In the genomic region with DNA sequence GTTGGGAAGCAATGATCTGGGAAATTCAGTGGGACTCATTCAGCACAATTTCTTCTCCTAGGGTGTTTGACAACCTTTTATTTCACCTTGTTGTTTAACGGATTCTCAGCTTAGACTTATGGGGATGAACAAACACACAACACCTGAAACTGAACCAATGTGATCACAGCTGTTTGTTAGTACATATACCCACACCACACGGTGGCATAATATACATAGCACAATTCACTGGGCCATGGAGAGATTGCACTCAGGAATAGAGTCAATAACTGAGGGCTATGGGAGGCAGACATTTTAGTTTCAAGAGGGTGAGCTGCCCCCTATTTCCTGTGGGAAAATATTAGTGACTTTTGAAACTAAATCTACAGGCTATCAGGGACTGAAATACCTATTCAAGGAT, we compare ENCODE assay signal across 22 cellular contexts.
DNase-seq lines count a peak whose midpoint lies in the region; ATAC-seq, FAIRE-seq and TF ChIP-seq lines count a peak whose summit lies in the region.
"Had no signal": no experiment of that assay in that cellular context is flagged by ENCODE, and none has a peak within 500 bp of the region (broad histone marks: within the 10 kb centered on the region; RNA-seq: fewer than 3 reads in every experiment).

No MANE protein-coding gene starts in this region.

- ATAC-seq in GM12878, result no peak
- ATAC-seq: A549; CD8-positive, alpha-beta T cell had no signal

- no peaks in the 10 kb centered on the region for H3K9me2 ChIP-seq in MM.1S (replicated peaks; ENCODE audit: insufficient read depth, low read length)

- WGBS in GM12878 (ENCODE audit: insufficient coverage, insufficient replicate concordance, low lambda C conversion rate, missing lambda C conversion rate), result 40% methylated on average over 2 of the region's 2 CpGs

- POLR2A ChIA-PET in GM12878 (lab: Charles Lee), result no interaction called here

- BruUV-seq in GM12878 (replicated peaks; lab: Mats Ljungman, UMichigan), result no TSS peak

- H3K4me1 ChIP-seq in MM.1S (ENCODE audit: low read length) (0 out of 2 replicates have a peak, but pooled peaks cover 3% of the 10 kb centered on the region), GM12878 (ENCODE audit: control insufficient read depth, insufficient read depth, low read length) (no peaks in the 10 kb centered on the region)
- H3K4me1 ChIP-seq: A549; BLaER1 treated with 17β-estradiol and CSF1 and Interleukin-3, amounts not matched to agents 10 nM and 100 nM; Caco-2 had no signal

- CTCF ChIA-PET in GM12878 (lab: Yijun Ruan, JAX), result interaction anchor here (1.0 to 1.3 kb wide), 2 partner anchors 207 to 210 kb away, joined by 3 to 7 read pairs; no protein-coding TSS in a partner anchor

- no peak overlapping the region for H2AFZ ChIP-seq in MM.1S (ENCODE audit: low read length)
- no peak overlapping the region for H2AFZ ChIP-seq in GM12878 (ENCODE audit: control insufficient read depth, low read depth, low read length)

- peak; percentile 44 for TF ChIP-seq CTCF in MM.1S (IDR thresholded peaks at IDR 0.05; ENCODE audit: low read length)
- no peak for TF ChIP-seq CTCF in GM12878 (IDR thresholded peaks at IDR 0.05 in 2 of 3, conservative IDR thresholded peaks at IDR 0.05 in 1 of 3; ENCODE audit: control insufficient read depth in 2 of 3, extremely low read depth in 1 of 3, insufficient read depth in 1 of 3, low read depth in 3 of 3, low read length in 3 of 3)
- TF ChIP-seq CTCF in fibroblast of villous mesenchyme (IDR thresholded peaks at IDR 0.05; ENCODE audit: insufficient read depth, low read depth, low read length), result no peak

- in situ Hi-C loops in GM12878 (cut with MboI), result no loop called here

- no peaks in the 10 kb centered on the region for H3F3A ChIP-seq in MM.1S (ENCODE audit: insufficient read depth, low read length)

- no peaks in the 10 kb centered on the region for H4K20me1 ChIP-seq in MM.1S (ENCODE audit: insufficient read depth, low read length)
- no peaks in the 10 kb centered on the region for H4K20me1 ChIP-seq in GM12878 (ENCODE audit: control insufficient read depth, insufficient read depth)
- H4K20me1 ChIP-seq: BLaER1 treated with 17β-estradiol and CSF1 and Interleukin-3, amounts not matched to agents 10 nM and 100 nM had no signal

- no peak for FAIRE-seq in GM12878 (lab: Jason Lieb, UNC)
- FAIRE-seq: A549, D721Med, G401.6, GM12892, GM18507 had no signal

- SMC1A ChIA-PET in GM12878 (lab: Charles Lee; ENCODE audit: uncharacterized antibody, unreplicated experiment), result interaction anchor here (1.0 kb wide), 1 partner anchor 10 kb away, joined by 3 read pairs; no protein-coding TSS in a partner anchor

- no peak for TF ChIP-seq POLR2A in GM12878 (IDR thresholded peaks at IDR 0.05; ENCODE audit: low read depth, low read length)

- intact Hi-C loops in GM12878 (cut with micrococcal nuclease; ENCODE audit: unreplicated experiment), result no loop called here

- H3K4me3 ChIP-seq in MM.1S (ENCODE audit: low read length) (no peak overlapping the region), GM12878 (no peak overlapping the region), fibroblast of villous mesenchyme (ENCODE audit: low read depth, low read length) (no peak overlapping the region)
- H3K4me3 ChIP-seq: A549; BLaER1 treated with 17β-estradiol and CSF1 and Interleukin-3, amounts not matched to agents 10 nM and 100 nM had no signal

- no peaks in the 10 kb centered on the region for H3K27me3 ChIP-seq in MM.1S (replicated peaks; ENCODE audit: insufficient read depth, low read length)
- H3K27me3 ChIP-seq in GM12878 (replicated peaks in 1 of 2; ENCODE audit: control insufficient read depth in 2 of 2, insufficient read depth in 2 of 2, low read length in 1 of 2), result no peaks in the 10 kb centered on the region
- H3K27me3 ChIP-seq: BLaER1 treated with 17β-estradiol and CSF1 and Interleukin-3, amounts not matched to agents 10 nM and 100 nM had no signal

- H3K27ac ChIP-seq in MM.1S (ENCODE audit: low read length) (no peak overlapping the region), GM12878 (ENCODE audit: control insufficient read depth, insufficient read depth) (no peak overlapping the region)
- H3K27ac ChIP-seq: 22Rv1; A549; BLaER1 treated with 17β-estradiol and CSF1 and Interleukin-3, amounts not matched to agents 10 nM and 100 nM; C4-2B had no signal

- H3K4me2 ChIP-seq in MM.1S (ENCODE audit: low read depth, low read length), result no peak overlapping the region
- no peak overlapping the region for H3K4me2 ChIP-seq in GM12878 (ENCODE audit: control insufficient read depth, insufficient read depth)
- H3K4me2 ChIP-seq: A549; BLaER1 treated with 17β-estradiol and CSF1 and Interleukin-3, amounts not matched to agents 10 nM and 100 nM had no signal

- RAD21 ChIA-PET in GM12878 (lab: Charles Lee; ENCODE audit: unreplicated experiment), result no interaction called here

- H3K79me2 ChIP-seq in MM.1S (ENCODE audit: low read length) (no peaks in the 10 kb centered on the region), GM12878 (ENCODE audit: control insufficient read depth, insufficient read depth, low read length) (no peaks in the 10 kb centered on the region)

- TF ChIP-seq RAD21 in GM12878 (IDR thresholded peaks at IDR 0.05; ENCODE audit: insufficient read depth, low read depth, low read length), result peak; percentile 24; the same call in 1 of the 2 replicates

- TF ChIP-seq EP300 in GM12878 (IDR thresholded peaks at IDR 0.05; ENCODE audit: borderline replicate concordance in 1 of 2, control insufficient read depth in 1 of 2, low read depth in 2 of 2, low read length in 2 of 2), result no peak

- no peak overlapping the region for H3K9ac ChIP-seq in MM.1S (ENCODE audit: low read length)
- H3K9ac ChIP-seq in GM12878 (ENCODE audit: control insufficient read depth, insufficient read depth, low read length), result no peak overlapping the region
- H3K9ac ChIP-seq: BLaER1 treated with 17β-estradiol and CSF1 and Interleukin-3, amounts not matched to agents 10 nM and 100 nM had no signal

- no peaks in the 10 kb centered on the region for H3K9me3 ChIP-seq in MM.1S (replicated peaks; ENCODE audit: insufficient read depth, low read length)
- no peaks in the 10 kb centered on the region; the same call in 2 of the 3 replicates for H3K9me3 ChIP-seq in GM12878 (replicated peaks; ENCODE audit: control insufficient read depth, insufficient read depth, low read length)
- H3K9me3 ChIP-seq: A549, Caco-2 had no signal

- DNase-seq in DMS53 (lab: John Stamatoyannopoulos, UW) (peak; percentile 3), DMS53 treated with DMSO at 0.1 percent for 48 hours (lab: John Stamatoyannopoulos, UW; ENCODE audit: unreplicated experiment) (no peak), MM.1S (peak; percentile 56), GM12878 (ENCODE audit: low read depth, low spot score) (no peak), fibroblast of villous mesenchyme (ENCODE audit: low read depth) (peak; percentile 4), SHP77 treated with DMSO at 0.1 percent for 48 hours (lab: John Stamatoyannopoulos, UW) (no peak), amygdala (lab: John Stamatoyannopoulos, UW) (no peak)
- DNase-seq: AML-193; Caco-2; Calu3; CD4-positive, alpha-beta T cell; CD8-positive, alpha-beta T cell; DMS79 treated with DMSO at 0.1 percent for 48 hours; GF-D8 had no signal

- no peaks in the 10 kb centered on the region for H3K36me3 ChIP-seq in MM.1S (replicated peaks; ENCODE audit: insufficient read depth, low read length)
- H3K36me3 ChIP-seq in GM12878 (ENCODE audit: control insufficient read depth in 2 of 2, insufficient read depth in 2 of 2, low read length in 1 of 2), result no peaks in the 10 kb centered on the region
- H3K36me3 ChIP-seq: BLaER1 treated with 17β-estradiol and CSF1 and Interleukin-3, amounts not matched to agents 10 nM and 100 nM had no signal

TF ChIP-seq in GM12878, 131 proteins besides CTCF, POLR2A, EP300 and RAD21 (continues in another document):
- TF ChIP-seq TCF12 (IDR thresholded peaks at IDR 0.05; ENCODE audit: low read depth, low read length), result no peak
- no peak for TF ChIP-seq HDAC6 (IDR thresholded peaks at IDR 0.05; ENCODE audit: unreplicated experiment)
- TF ChIP-seq PRDM15 (CRISPR knock-in tag; IDR thresholded peaks at IDR 0.05), result no peak
- no peak for TF ChIP-seq TCF7 (IDR thresholded peaks at IDR 0.05; ENCODE audit: borderline replicate concordance)

Comparison
In these comparisons a context has a peak if more than half of its experiments do, and no peak if none do; other contexts are left out.
1. DNase-seq: peak in DMS53 (single experiment), MM.1S (single experiment) and fibroblast of villous mesenchyme (single experiment); none in DMS53 treated with DMSO at 0.1 percent for 48 hours (single experiment), GM12878 (single experiment), SHP77 treated with DMSO at 0.1 percent for 48 hours (single experiment) and amygdala (0 of 56).